Comparison of ENCODE assay signal across 21 cellular contexts in genomic region chr7:75983471-75984129, GRCh38.
"Had no signal": no experiment of that assay in that cellular context is flagged by ENCODE, and none has a peak within 500 bp of the region (broad histone marks: within the 10 kb centered on the region; RNA-seq: fewer than 3 reads in every experiment).

No MANE protein-coding gene starts in this region.

- DNase-seq: activated CD4-positive, alpha-beta T cell treated with anti-CD3 and anti-CD28 coated beads, Interleukin-2, amount 50 U/mL, for 4 hours; activated CD4-positive, CD25-positive, alpha-beta regulatory T cell treated with anti-CD3 and anti-CD28 coated beads, Interleukin-2, amount 50 U/mL, for 72 hours; activated naive CD4-positive, alpha-beta T cell treated with Interleukin-2 at 50 U/mL for 16 hours; activated T-cell treated with anti-CD3 and anti-CD28 coated beads for 4 hours; aorta; endodermal cell; erythroblast; hippocampal formation; lower lobe of right lung; retina; stimulated activated CD4-positive, alpha-beta T cell treated with anti-CD3 and anti-CD28 coated beads, Interleukin-15, amount 100 ng/mL, for 24 hours; stimulated activated CD4-positive, alpha-beta T cell treated with anti-CD3 and anti-CD28 coated beads, Interleukin-4, amount 100 ng/mL, for 1 hour; stimulated activated naive CD4-positive, alpha-beta T cell treated with Interleukin-2 at 50 U/mL for 16 hours; T-helper 1 cell; trophoblast cell had no signal

- H3K9ac ChIP-seq: neural progenitor cell had no signal

- H3K9me3 ChIP-seq: breast epithelium, lower lobe of right lung, pancreas, suprapubic skin had no signal

- ATAC-seq: activated T-helper 17 cell treated with anti-CD3 and anti-CD28 coated beads, Interleukin-2, amount 50 U/mL, for 72 hours; lower lobe of right lung; pancreas had no signal

- H3K27me3 ChIP-seq: breast epithelium, neural progenitor cell, pancreas, suprapubic skin had no signal

- H3K4me3 ChIP-seq: breast epithelium, lower lobe of right lung, neural progenitor cell, pancreas, suprapubic skin had no signal

- H3K4me1 Mint-ChIP-seq: activated T-helper 17 cell treated with anti-CD3 and anti-CD28 coated beads, Interleukin-2, amount 50 U/mL, for 72 hours; endodermal cell; mesothelial cell of epicardium had no signal

- H3K9me3 Mint-ChIP-seq: activated T-helper 17 cell treated with anti-CD3 and anti-CD28 coated beads, Interleukin-2, amount 50 U/mL, for 72 hours; endodermal cell; mesothelial cell of epicardium; neural progenitor cell had no signal

- H2AFZ ChIP-seq: neural progenitor cell had no signal

- H3K4me2 ChIP-seq: neural progenitor cell had no signal

- H3K36me3 ChIP-seq: neural progenitor cell had no signal

- H3K27ac ChIP-seq: breast epithelium, lower lobe of right lung, neural progenitor cell, pancreas, suprapubic skin had no signal

- FAIRE-seq: pancreas had no signal

- H3K4me3 Mint-ChIP-seq: activated T-helper 17 cell treated with anti-CD3 and anti-CD28 coated beads, Interleukin-2, amount 50 U/mL, for 72 hours; endodermal cell; mesothelial cell of epicardium; neural progenitor cell had no signal

- H3K27ac Mint-ChIP-seq: activated T-helper 17 cell treated with anti-CD3 and anti-CD28 coated beads, Interleukin-2, amount 50 U/mL, for 72 hours; endodermal cell; mesothelial cell of epicardium; neural progenitor cell had no signal

- H3K27me3 Mint-ChIP-seq: activated T-helper 17 cell treated with anti-CD3 and anti-CD28 coated beads, Interleukin-2, amount 50 U/mL, for 72 hours had no signal

- H3K4me1 ChIP-seq: breast epithelium, lower lobe of right lung, neural progenitor cell, pancreas had no signal
